In genomic region chr4:125168531-125168930, GRCh38 we compare ENCODE assay signal across 20 cellular contexts.
DNase-seq lines count a peak whose midpoint lies in the region; ATAC-seq, FAIRE-seq and TF ChIP-seq lines count a peak whose summit lies in the region.
"Had no signal": no experiment of that assay in that cellular context is flagged by ENCODE, and none has a peak within 500 bp of the region (broad histone marks: within the 10 kb centered on the region; RNA-seq: fewer than 3 reads in every experiment).

No MANE protein-coding gene starts in this region.

- H3K4me3 ChIP-seq in bronchial epithelial cell (ENCODE audit: low read depth, low read length) (no peak overlapping the region), heart right ventricle (no peak overlapping the region), testis (no peak overlapping the region)

- H3K27ac ChIP-seq in heart right ventricle (no peak overlapping the region), testis (no peak overlapping the region)
- H3K27ac ChIP-seq: KMS-11 had no signal

- no peak for TF ChIP-seq POLR2A in testis (IDR thresholded peaks at IDR 0.05)

- DNase-seq in EH (ENCODE audit: low read depth), result peak; percentile 18
- peak; percentile 3 for DNase-seq in M059J (ENCODE audit: low read depth)
- DNase-seq in bronchial epithelial cell (ENCODE audit: low read depth), result peak; percentile 13
- DNase-seq in non-pigmented ciliary epithelial cell (ENCODE audit: low read depth), result peak; percentile 31
- no peak for DNase-seq in heart right ventricle
- DNase-seq in GM10266 (ENCODE audit: extremely low spot score), result no peak
- DNase-seq in testis, result no peak
- DNase-seq: BE2C; CD4-positive, alpha-beta T cell; GDM1; GOT3; MM.1S; NCI-H1105; NCI-H187; NCI-H69; SIG-M5 had no signal

- no peak for FAIRE-seq in bronchial epithelial cell (lab: Jason Lieb, UNC)
- FAIRE-seq: GM12892, HepG2 had no signal

- H3K36me3 ChIP-seq in bronchial epithelial cell (ENCODE audit: control insufficient read depth, insufficient read depth, low read length) (no peaks in the 10 kb centered on the region), heart right ventricle (no peaks in the 10 kb centered on the region), testis (ENCODE audit: low read depth, missing control alignments) (no peaks in the 10 kb centered on the region)
- H3K36me3 ChIP-seq: BE2C had no signal

- H3K9me3 ChIP-seq in heart right ventricle, result no peaks in the 10 kb centered on the region
- H3K9me3 ChIP-seq in testis, result no peaks in the 10 kb centered on the region
- H3K9me3 ChIP-seq: BE2C had no signal

- ATAC-seq in heart right ventricle, result no peak
- no peak for ATAC-seq in GM19452 (IDR thresholded peaks at IDR 0.05; ENCODE audit: unreplicated experiment)
- ATAC-seq: HepG2 had no signal

- H3K27me3 ChIP-seq in bronchial epithelial cell (ENCODE audit: control insufficient read depth, insufficient read depth, low read length) (no peaks in the 10 kb centered on the region), heart right ventricle (no peaks in the 10 kb centered on the region), testis (no peaks in the 10 kb centered on the region)
- H3K27me3 ChIP-seq: BE2C had no signal

- H3K4me1 ChIP-seq in heart right ventricle (no peaks in the 10 kb centered on the region), testis (no peaks in the 10 kb centered on the region)
- H3K4me1 ChIP-seq: BE2C had no signal

- TF ChIP-seq CTCF in bronchial epithelial cell (IDR thresholded peaks at IDR 0.05; ENCODE audit: insufficient read depth, low read length, severe bottlenecking) (no peak), heart right ventricle (IDR thresholded peaks at IDR 0.05) (no peak), GM10266 (IDR thresholded peaks at IDR 0.05; ENCODE audit: control insufficient read depth, insufficient read depth, low read depth, missing control alignments) (no peak), testis (IDR thresholded peaks at IDR 0.05) (no peak)

- intact Hi-C loops in heart right ventricle (cut with DNase I) (no loop called here), testis (cut with DNase I; ENCODE audit: low total_unique reads) (no loop called here)

Comparison
In these comparisons a context has a peak if more than half of its experiments do, and no peak if none do; other contexts are left out.
1. DNase-seq: peak in EH (single experiment), M059J (single experiment), bronchial epithelial cell (single experiment) and non-pigmented ciliary epithelial cell (single experiment); none in heart right ventricle (0 of 2), GM10266 (single experiment) and testis (single experiment).